Comparison of ENCODE assay signal across 14 cellular contexts in the genomic region with DNA sequence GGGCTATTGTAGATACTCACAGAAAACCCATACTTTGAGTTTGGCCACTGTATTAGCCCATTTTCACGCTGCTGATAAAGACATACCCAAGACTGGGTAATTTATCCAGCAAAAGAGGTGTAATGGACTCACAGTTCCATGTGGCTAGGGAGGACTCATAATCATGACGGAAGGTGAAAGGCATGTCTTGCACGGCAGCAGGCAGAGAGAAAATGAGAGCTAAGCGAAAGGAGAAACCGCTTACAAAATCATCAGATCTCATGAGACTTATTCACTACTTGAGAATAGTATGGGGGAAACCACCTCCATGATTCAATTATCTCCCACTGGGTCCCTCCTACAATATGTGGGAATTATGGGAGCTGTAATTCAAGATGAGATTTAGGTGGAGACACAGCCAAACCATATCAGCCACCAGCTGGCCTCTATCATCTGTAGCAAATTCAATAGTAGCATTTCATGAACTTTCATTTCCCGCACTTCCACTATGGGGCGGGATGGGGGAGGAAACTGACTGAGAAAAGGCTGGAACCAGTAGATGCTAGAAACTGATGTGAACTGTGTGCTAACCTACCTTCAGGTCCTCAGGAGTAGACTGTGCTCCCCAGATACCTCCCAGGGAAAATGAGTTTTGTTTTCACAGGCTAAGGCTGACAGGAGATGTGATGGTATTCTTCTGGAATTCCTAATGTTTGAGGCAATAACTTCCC. TPM values are rescaled to one million over a fixed set of nuclear protein-coding genes. Genes with fewer than 3 reads are reported as not detected.
DNase-seq lines count a peak whose midpoint lies in the region; ATAC-seq and TF ChIP-seq lines count a peak whose summit lies in the region.
"Had no signal": no experiment of that assay in that cellular context is flagged by ENCODE, and none has a peak within 500 bp of the region (broad histone marks: within the 10 kb centered on the region; RNA-seq: fewer than 3 reads in every experiment).

No MANE protein-coding gene starts in this region.

- H3K4me1 Mint-ChIP-seq in neural progenitor cell, result peaks cover 11% of the 10 kb centered on the region
- no peaks in the 10 kb centered on the region for H3K4me1 Mint-ChIP-seq in activated T-helper 2 cell treated with anti-CD3 and anti-CD28 coated beads, Interferon-gamma antibody, Interleukin-2, Interleukin-4, amounts not matched to agents 10 μg/mL and 5 μg/mL and 100 μg/mL, durations not matched to agents 14 hours and 24 hours and 36 hours (ENCODE audit: low read depth)
- H3K4me1 Mint-ChIP-seq: CD4-positive, alpha-beta memory T cell had no signal

- H3K27me3 Mint-ChIP-seq in neural progenitor cell (ENCODE audit: insufficient read depth, low read depth), result no peaks in the 10 kb centered on the region
- peaks cover 3% of the 10 kb centered on the region for H3K27me3 Mint-ChIP-seq in activated T-helper 2 cell treated with anti-CD3 and anti-CD28 coated beads, Interferon-gamma antibody, Interleukin-2, Interleukin-4, amounts not matched to agents 10 μg/mL and 5 μg/mL and 100 μg/mL, durations not matched to agents 14 hours and 24 hours and 36 hours (ENCODE audit: low read depth)

- TF ChIP-seq CTCF in AG09309 (IDR thresholded peaks at IDR 0.05; ENCODE audit: control insufficient read depth, insufficient read depth, low read depth, low read length, missing control alignments) (no peak), fibroblast of mammary gland (conservative IDR thresholded peaks at IDR 0.05; ENCODE audit: control insufficient read depth, insufficient read depth, low read depth, low read length) (no peak), neural progenitor cell (IDR thresholded peaks at IDR 0.05) (no peak)

- H3K4me1 ChIP-seq in neural progenitor cell, result peaks cover 22% of the 10 kb centered on the region
- H3K4me1 ChIP-seq: BE2C had no signal

- H3K4me3 ChIP-seq in AG09309 (ENCODE audit: control insufficient read depth, low read depth, low read length) (no peak overlapping the region), fibroblast of mammary gland (ENCODE audit: control insufficient read depth, low read depth, low read length) (no peak overlapping the region), neural progenitor cell (no peak overlapping the region)

- H2AFZ ChIP-seq in neural progenitor cell (replicated peaks), result peak overlapping the region; percentile 17

- no peak for ATAC-seq in HG02970 (IDR thresholded peaks at IDR 0.05; ENCODE audit: low FRiP score, unreplicated experiment)

- H3K27me3 ChIP-seq in neural progenitor cell, result no peaks in the 10 kb centered on the region
- H3K27me3 ChIP-seq: BE2C had no signal

- H3K9ac ChIP-seq in neural progenitor cell, result no peak overlapping the region

- peaks cover 3% of the 10 kb centered on the region for H3K9me3 Mint-ChIP-seq in neural progenitor cell
- no peaks in the 10 kb centered on the region for H3K9me3 Mint-ChIP-seq in activated T-helper 2 cell treated with anti-CD3 and anti-CD28 coated beads, Interferon-gamma antibody, Interleukin-2, Interleukin-4, amounts not matched to agents 10 μg/mL and 5 μg/mL and 100 μg/mL, durations not matched to agents 14 hours and 24 hours and 36 hours

- no peaks in the 10 kb centered on the region for H3F3A ChIP-seq in neural progenitor cell (ENCODE audit: low read depth)

- H3K36me3 ChIP-seq in neural progenitor cell, result no peaks in the 10 kb centered on the region
- H3K36me3 ChIP-seq: BE2C had no signal

- no peaks in the 10 kb centered on the region for H3K9me3 ChIP-seq in neural progenitor cell (ENCODE audit: low read depth)
- H3K9me3 ChIP-seq: BE2C had no signal

- H3K27ac Mint-ChIP-seq in neural progenitor cell, result no peak overlapping the region
- no peak overlapping the region for H3K27ac Mint-ChIP-seq in activated T-helper 2 cell treated with anti-CD3 and anti-CD28 coated beads, Interferon-gamma antibody, Interleukin-2, Interleukin-4, amounts not matched to agents 10 μg/mL and 5 μg/mL and 100 μg/mL, durations not matched to agents 14 hours and 24 hours and 36 hours
- H3K27ac Mint-ChIP-seq: CD4-positive, alpha-beta memory T cell had no signal

- no peaks in the 10 kb centered on the region for H3K79me2 ChIP-seq in neural progenitor cell (ENCODE audit: low read depth)

- no peaks in the 10 kb centered on the region for H4K20me1 ChIP-seq in neural progenitor cell (ENCODE audit: low read depth)

- H3K36me3 Mint-ChIP-seq in neural progenitor cell, result no peaks in the 10 kb centered on the region
- no peaks in the 10 kb centered on the region for H3K36me3 Mint-ChIP-seq in activated T-helper 2 cell treated with anti-CD3 and anti-CD28 coated beads, Interferon-gamma antibody, Interleukin-2, Interleukin-4, amounts not matched to agents 10 μg/mL and 5 μg/mL and 100 μg/mL, durations not matched to agents 14 hours and 24 hours and 36 hours (ENCODE audit: low read depth)
- H3K36me3 Mint-ChIP-seq: CD4-positive, alpha-beta memory T cell had no signal

- no peak overlapping the region for H3K27ac ChIP-seq in neural progenitor cell

- DNase-seq in AG09309 (ENCODE audit: low read depth), result peak; percentile 16
- peak; percentile 53 for DNase-seq in Daoy (ENCODE audit: low read depth)
- peak; percentile 81 for DNase-seq in fibroblast of mammary gland (ENCODE audit: low read depth)
- no peak for DNase-seq in neural progenitor cell (ENCODE audit: low spot score)
- no peak for DNase-seq in activated CD4-positive, alpha-beta T cell treated with anti-CD3 and anti-CD28 coated beads, Interleukin-2, amount 50 U/mL, for 48 hours
- DNase-seq in midbrain (lab: John Stamatoyannopoulos, UW), result no peak
- no peak for DNase-seq in activated T-helper 2 cell treated with anti-CD3 and anti-CD28 coated beads, Interferon-gamma antibody, Interleukin-2, Interleukin-4, amounts not matched to agents 10 μg/mL and 5 μg/mL and 100 μg/mL, durations not matched to agents 14 hours and 24 hours and 36 hours (ENCODE audit: low spot score)
- DNase-seq: BE2C; CD4-positive, alpha-beta memory T cell; Kasumi-1; NCI-H226; RPMI8226 had no signal

- H3K4me2 ChIP-seq in neural progenitor cell, result no peak overlapping the region

- intact Hi-C loops in activated T-helper 2 cell treated with anti-CD3 and anti-CD28 coated beads, Interferon-gamma antibody, Interleukin-2, Interleukin-4, amounts not matched to agents 10 μg/mL and 5 μg/mL and 100 μg/mL, durations not matched to agents 14 hours and 24 hours and 36 hours (cut with micrococcal nuclease), result no loop called here

- H3K4me3 Mint-ChIP-seq in neural progenitor cell, result no peak overlapping the region
- no peak overlapping the region for H3K4me3 Mint-ChIP-seq in activated T-helper 2 cell treated with anti-CD3 and anti-CD28 coated beads, Interferon-gamma antibody, Interleukin-2, Interleukin-4, amounts not matched to agents 10 μg/mL and 5 μg/mL and 100 μg/mL, durations not matched to agents 14 hours and 24 hours and 36 hours (ENCODE audit: low read depth)
- H3K4me3 Mint-ChIP-seq: CD4-positive, alpha-beta memory T cell had no signal

RNA-seq across cellular contexts. Expression of gene LGI2, which starts 35.3 kb away (rescaled TPM):
- total RNA-seq in Daoy (2014; rRNA removed; shearing (Covaris generic)), result 0.03 and 0.06 TPM in 2 replicates
- total RNA-seq in neural progenitor cell (ENCODE audit: low replicate concordance), result 0.56 and 0.99 TPM in 2 replicates
- not detected in 2 replicates for total RNA-seq in activated T-helper 2 cell treated with anti-CD3 and anti-CD28 coated beads, Interferon-gamma antibody, Interleukin-2, Interleukin-4, amounts not matched to agents 10 μg/mL and 5 μg/mL and 100 μg/mL, durations not matched to agents 14 hours and 24 hours and 36 hours
- total RNA-seq: CD4-positive, alpha-beta memory T cell; OCI-LY7 had no signal

Comparison
In these comparisons a context has a peak if more than half of its experiments do, and no peak if none do; other contexts are left out.
1. DNase-seq: peak in AG09309 (single experiment), Daoy (single experiment) and fibroblast of mammary gland (single experiment); none in neural progenitor cell (single experiment), activated CD4-positive, alpha-beta T cell treated with anti-CD3 and anti-CD28 coated beads, Interleukin-2, amount 50 U/mL, for 48 hours (0 of 2), midbrain (single experiment) and activated T-helper 2 cell treated with anti-CD3 and anti-CD28 coated beads, Interferon-gamma antibody, Interleukin-2, Interleukin-4, amounts not matched to agents 10 μg/mL and 5 μg/mL and 100 μg/mL, durations not matched to agents 14 hours and 24 hours and 36 hours (single experiment).